Comparison of ENCODE assay signal across 2 cellular contexts in genomic region chr2:84829693-84830092, GRCh38.
TF ChIP-seq lines count a peak whose summit lies in the region.

No MANE protein-coding gene starts in this region.

TF ChIP-seq in HCT116, 20 proteins besides CTCF, POLR2A, EP300 and RAD21:
- no peak for TF ChIP-seq ZNF274 (IDR thresholded peaks at IDR 0.05; ENCODE audit: low read depth, low read length)
- no peak for TF ChIP-seq ZFX (IDR thresholded peaks at IDR 0.05)

TF ChIP-seq in K562, 482 proteins besides CTCF, POLR2A, EP300 and RAD21 (continues in another document):
- TF ChIP-seq LARP7 (IDR thresholded peaks at IDR 0.05) (peak; percentile 14; the same call in 1 of the 2 replicates), CEBPZ (IDR thresholded peaks at IDR 0.05; ENCODE audit: borderline replicate concordance, low read depth, low read length) (no peak), ZNF197 (CRISPR knock-in tag; IDR thresholded peaks at IDR 0.05; ENCODE audit: low read depth) (no peak), ZBTB26 (CRISPR knock-in tag; IDR thresholded peaks at IDR 0.05) (0 out of 2 replicates have a peak, but pooled peaks have one; percentile 8), ARHGAP35 (IDR thresholded peaks at IDR 0.05; ENCODE audit: partially characterized antibody) (peak; percentile 19), ZNF699 (CRISPR knock-in tag; IDR thresholded peaks at IDR 0.05; ENCODE audit: insufficient replicate concordance) (no peak), RBFOX2 (IDR thresholded peaks at IDR 0.05; ENCODE audit: low read depth, low read length) (no peak), ATF2 (CRISPR knock-in tag; IDR thresholded peaks at IDR 0.05) (no peak), POLR2AphosphoS5 (IDR thresholded peaks at IDR 0.05; ENCODE audit: control insufficient read depth, insufficient read depth, low read depth, low read length) (no peak), ZNF121 (CRISPR knock-in tag; conservative IDR thresholded peaks at IDR 0.05) (no peak), TAF7 (tag; IDR thresholded peaks at IDR 0.05) (no peak), TSC22D4 (tag; IDR thresholded peaks at IDR 0.05) (0 out of 2 replicates have a peak, but pooled peaks have one; percentile 16), TAL1 (IDR thresholded peaks at IDR 0.05) (no peak), THRB (CRISPR knock-in tag; conservative IDR thresholded peaks at IDR 0.05) (0 out of 2 replicates have a peak, but pooled peaks have one; percentile 1), ZZZ3 (IDR thresholded peaks at IDR 0.05) (no peak), ZC3H4 (CRISPR knock-in tag; IDR thresholded peaks at IDR 0.05; ENCODE audit: borderline replicate concordance) (no peak), SMARCA5 (IDR thresholded peaks at IDR 0.05) (no peak), RBM14 (IDR thresholded peaks at IDR 0.05; ENCODE audit: borderline replicate concordance, insufficient read depth, low read depth, low read length) (no peak), ZNF695 (CRISPR knock-in tag; IDR thresholded peaks at IDR 0.05) (no peak), SNAPC5 (CRISPR knock-in tag; IDR thresholded peaks at IDR 0.05) (no peak), CREB3L1 (IDR thresholded peaks at IDR 0.05; ENCODE audit: borderline replicate concordance, low read depth) (no peak), XRCC3 (IDR thresholded peaks at IDR 0.05) (no peak), TEAD4 (IDR thresholded peaks at IDR 0.05; ENCODE audit: low read length) (no peak), TEAD4 (CRISPR knock-in tag; IDR thresholded peaks at IDR 0.05; ENCODE audit: borderline replicate concordance) (no peak), SOX6 (IDR thresholded peaks at IDR 0.05) (no peak), BDP1 (IDR thresholded peaks at IDR 0.05; ENCODE audit: insufficient read depth, insufficient read length) (no peak), MLLT1 (IDR thresholded peaks at IDR 0.05) (peak in 1 of 2 experiments; percentile 18; a peak in 1 of 4 replicates), HOXB6 (CRISPR knock-in tag; IDR thresholded peaks at IDR 0.05; ENCODE audit: borderline replicate concordance) (no peak), NFE2 (IDR thresholded peaks at IDR 0.05; ENCODE audit: low read depth) (no peak), IRF2 (CRISPR knock-in tag; IDR thresholded peaks at IDR 0.05) (no peak), TFAM (CRISPR knock-in tag; conservative IDR thresholded peaks at IDR 0.05) (no peak), SUPT5H (IDR thresholded peaks at IDR 0.05) (no peak), CHD4 (IDR thresholded peaks at IDR 0.05; ENCODE audit: insufficient read depth, insufficient replicate concordance, low read depth, low read length, poor library complexity, severe bottlenecking) (no peak), NFE2L1 (tag; IDR thresholded peaks at IDR 0.05; ENCODE audit: borderline replicate concordance, low read depth) (no peak), SIN3B (IDR thresholded peaks at IDR 0.05; ENCODE audit: low read depth) (no peak), ZNF780A (CRISPR knock-in tag; IDR thresholded peaks at IDR 0.05) (no peak), CHD7 (IDR thresholded peaks at IDR 0.05; ENCODE audit: low read depth, low read length) (no peak), MECOM (CRISPR knock-in tag; IDR thresholded peaks at IDR 0.05) (no peak), ETV1 (tag; conservative IDR thresholded peaks at IDR 0.05; ENCODE audit: low read depth) (no peak), CHCHD3 (CRISPR knock-in tag; IDR thresholded peaks at IDR 0.05) (no peak), ZNF436 (CRISPR knock-in tag; IDR thresholded peaks at IDR 0.05) (no peak), MAFG (tag; conservative IDR thresholded peaks at IDR 0.05) (no peak), PML (IDR thresholded peaks at IDR 0.05; ENCODE audit: low read length) (no peak), KAT2B (IDR thresholded peaks at IDR 0.05; ENCODE audit: low read depth, low read length) (no peak)
